In the genomic region with DNA sequence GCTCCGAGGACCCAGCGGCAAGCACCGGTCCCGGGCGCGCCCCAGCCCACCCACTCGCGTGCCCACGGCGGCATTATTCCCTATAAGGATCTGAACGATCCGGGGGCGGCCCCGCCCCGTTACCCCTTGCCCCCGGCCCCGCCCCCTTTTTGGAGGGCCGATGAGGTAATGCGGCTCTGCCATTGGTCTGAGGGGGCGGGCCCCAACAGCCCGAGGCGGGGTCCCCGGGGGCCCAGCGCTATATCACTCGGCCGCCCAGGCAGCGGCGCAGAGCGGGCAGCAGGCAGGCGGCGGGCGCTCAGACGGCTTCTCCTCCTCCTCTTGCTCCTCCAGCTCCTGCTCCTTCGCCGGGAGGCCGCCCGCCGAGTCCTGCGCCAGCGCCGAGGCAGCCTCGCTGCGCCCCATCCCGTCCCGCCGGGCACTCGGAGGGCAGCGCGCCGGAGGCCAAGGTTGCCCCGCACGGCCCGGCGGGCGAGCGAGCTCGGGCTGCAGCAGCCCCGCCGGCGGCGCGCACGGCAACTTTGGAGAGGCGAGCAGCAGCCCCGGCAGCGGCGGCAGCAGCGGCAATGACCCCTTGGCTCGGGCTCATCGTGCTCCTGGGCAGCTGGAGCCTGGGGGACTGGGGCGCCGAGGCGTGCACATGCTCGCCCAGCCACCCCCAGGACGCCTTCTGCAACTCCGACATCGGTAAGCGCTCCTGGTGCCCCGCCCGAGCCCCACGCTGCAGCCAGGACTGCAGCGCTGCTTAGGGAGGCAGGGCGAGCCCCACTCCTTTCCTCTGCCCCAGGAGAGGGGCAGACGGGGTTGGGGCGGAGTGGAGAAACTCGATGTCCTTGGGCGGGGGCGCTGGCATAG, we compare ENCODE assay signal across 1 cellular context.
TF ChIP-seq lines count a peak whose summit lies in the region.

Gene TIMP3, plus strand, starts transcription at position 270 of the 855 bp plus-strand sequence. Its CDS starts 297 bp downstream, at position 567.

TF ChIP-seq in HepG2, 621 proteins besides CTCF, POLR2A, EP300 and RAD21 (continued from another document):
- TF ChIP-seq RERE (CRISPR knock-in tag; IDR thresholded peaks at IDR 0.05; ENCODE audit: low read depth), result no peak
TF ChIP-seq in HepG2: peak in this region for 82.
